Comparison of ENCODE assay signal across 2 cellular contexts in genomic region chr5:151906246-151906645, GRCh38.
TF ChIP-seq lines count a peak whose summit lies in the region.

No MANE protein-coding gene starts in this region.

TF ChIP-seq in IMR-90, 13 proteins besides CTCF, POLR2A, EP300 and RAD21:
- no peak for TF ChIP-seq ELK1 (IDR thresholded peaks at IDR 0.05; ENCODE audit: borderline replicate concordance, low read depth, low read length)
- TF ChIP-seq CHD1 (IDR thresholded peaks at IDR 0.05; ENCODE audit: low read depth, low read length): no peak
- no peak for TF ChIP-seq MAZ (IDR thresholded peaks at IDR 0.05; ENCODE audit: borderline replicate concordance, low read depth, low read length)

TF ChIP-seq in GM12891, 5 proteins besides CTCF, POLR2A, EP300 and RAD21 (continued from another document):
- TF ChIP-seq PAX5 (IDR thresholded peaks at IDR 0.05; ENCODE audit: insufficient read depth, low read length, severe bottlenecking) (no peak), POU2F2 (IDR thresholded peaks at IDR 0.05; ENCODE audit: low read depth, low read length) (no peak), TAF1 (IDR thresholded peaks at IDR 0.05; ENCODE audit: low read depth, low read length) (no peak), SPI1 (IDR thresholded peaks at IDR 0.05; ENCODE audit: low read depth, low read length) (no peak)
